19 cellular contexts compared by ENCODE assay signal in the genomic region with DNA sequence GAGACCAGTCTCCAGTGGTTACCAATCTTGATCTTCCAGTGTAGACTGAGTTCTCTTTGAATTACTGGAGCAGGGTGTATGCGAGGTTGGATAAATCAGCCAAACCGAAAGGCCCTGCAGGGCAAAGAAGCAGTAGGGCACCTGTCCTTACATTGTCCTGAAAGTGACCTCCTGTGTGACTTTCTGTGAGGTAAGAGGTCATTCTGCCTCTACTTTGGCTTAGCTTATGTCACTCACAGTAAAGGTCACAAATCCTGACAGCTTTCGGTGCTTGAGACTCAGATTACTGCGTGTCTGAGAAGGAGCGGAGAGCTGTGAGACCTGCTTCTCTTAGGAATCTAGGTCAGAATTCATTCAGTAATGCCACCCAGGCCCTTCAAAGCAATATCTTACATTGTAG.
DNase-seq lines count a peak whose midpoint lies in the region; ATAC-seq, FAIRE-seq and TF ChIP-seq lines count a peak whose summit lies in the region.
"Had no signal": no experiment of that assay in that cellular context is flagged by ENCODE, and none has a peak within 500 bp of the region (broad histone marks: within the 10 kb centered on the region; RNA-seq: fewer than 3 reads in every experiment).

No MANE protein-coding gene starts in this region.

- POLR2A ChIA-PET in HEK293T (lab: Yijun Ruan, JAX) = no interaction called here

- H2AFZ ChIP-seq in hepatocyte (no peak overlapping the region), neuronal stem cell (ENCODE audit: low read length) (peak overlapping the region; percentile 82)
- H2AFZ ChIP-seq: GM23338 had no signal

- H3K4me3 ChIP-seq in right atrium auricular region = no peak overlapping the region
- no peak overlapping the region for H3K4me3 ChIP-seq in hepatocyte
- no peak overlapping the region for H3K4me3 ChIP-seq in neuronal stem cell (ENCODE audit: low read length in 2 of 2)
- no peak overlapping the region for H3K4me3 ChIP-seq in kidney (ENCODE audit: low read length in 2 of 2)
- H3K4me3 ChIP-seq: GM23338, SJCRH30 had no signal

- no peak overlapping the region for H2BK12ac ChIP-seq in neuronal stem cell (ENCODE audit: low read length)

- 86% methylated on average over 5 of the region's 5 CpGs for WGBS in hepatocyte (ENCODE audit: low lambda C conversion rate, missing lambda C conversion rate)
- WGBS in neuronal stem cell (ENCODE audit: extremely low coverage in 2 of 2, insufficient read length in 2 of 2, insufficient replicate concordance in 1 of 2), 2 donors = no CpG with 5 or more reads among the region's 5 CpGs

- no peaks in the 10 kb centered on the region for H3K4me1 ChIP-seq in right atrium auricular region
- no peaks in the 10 kb centered on the region for H3K4me1 ChIP-seq in hepatocyte (ENCODE audit: insufficient read depth)
- peaks cover 2 to 5% of the 10 kb centered on the region in 2 donors for H3K4me1 ChIP-seq in neuronal stem cell (ENCODE audit: control insufficient read depth in 2 of 2, insufficient read depth in 1 of 2, low read depth in 1 of 2, low read length in 2 of 2)
- H3K4me1 ChIP-seq in kidney (ENCODE audit: control insufficient read depth in 1 of 2, insufficient read depth in 1 of 2, low read depth in 1 of 2, low read length in 2 of 2) = no peaks in the 10 kb centered on the region
- H3K4me1 ChIP-seq: SJCRH30 had no signal

- H3K9me2 ChIP-seq in hepatocyte (replicated peaks; ENCODE audit: insufficient read depth) = no peaks in the 10 kb centered on the region

- no peaks in the 10 kb centered on the region for H4K20me1 ChIP-seq in hepatocyte (ENCODE audit: insufficient read depth, poor library complexity, severe bottlenecking)

- DNase-seq in Right ventricle myocardium superior = no peak
- DNase-seq in right atrium auricular region (ENCODE audit: low spot score) = no peak
- DNase-seq in HEK293T (ENCODE audit: extremely low spot score) = no peak
- DNase-seq in hepatocyte (ENCODE audit: low spot score) = peak; percentile 3
- no peak for DNase-seq in neuronal stem cell (ENCODE audit: low spot score)
- DNase-seq in kidney = no peak
- no peak for DNase-seq in stimulated activated CD4-positive, alpha-beta T cell treated with anti-CD3 and anti-CD28 coated beads, Interleukin-4, amount 100 ng/mL, for 24 hours
- DNase-seq in NCI-H1436 (lab: John Stamatoyannopoulos, UW) = no peak
- DNase-seq: GF-D8, MV-4-11, NCI-H1105 treated with DMSO at 0.1 percent for 48 hours, NCI-H1694, NCI-H2081, NCI-H748 treated with DMSO at 0.1 percent for 48 hours, SJCRH30 had no signal

- H3K9ac ChIP-seq in neuronal stem cell (ENCODE audit: low read depth, low read length, poor library complexity) (no peak overlapping the region), kidney (ENCODE audit: low read length in 2 of 2) (no peak overlapping the region)

- no peak overlapping the region for H3K18ac ChIP-seq in neuronal stem cell (ENCODE audit: low read length)

- TF ChIP-seq CTCF in right atrium auricular region (IDR thresholded peaks at IDR 0.05) = no peak
- TF ChIP-seq CTCF in hepatocyte (IDR thresholded peaks at IDR 0.05; ENCODE audit: poor library complexity) = no peak
- no peak for TF ChIP-seq CTCF in kidney (IDR thresholded peaks at IDR 0.05; ENCODE audit: borderline replicate concordance, extremely low read depth, insufficient read depth)

- no peak overlapping the region for H2BK15ac ChIP-seq in neuronal stem cell (ENCODE audit: low read length)

- no peak overlapping the region for H2BK120ac ChIP-seq in neuronal stem cell (ENCODE audit: low read depth, low read length)

- H3K4me2 ChIP-seq in hepatocyte (no peak overlapping the region), neuronal stem cell (ENCODE audit: insufficient read depth, low read length, poor library complexity, severe bottlenecking) (no peak overlapping the region)
- H3K4me2 ChIP-seq: GM23338 had no signal

- intact Hi-C loops in Right ventricle myocardium superior (cut with DNase I) (no loop called here), kidney (cut with DNase I) (no loop called here)

- H2AK5ac ChIP-seq in neuronal stem cell (ENCODE audit: low read depth, low read length) = no peak overlapping the region

- H3K27me3 ChIP-seq in right atrium auricular region (no peaks in the 10 kb centered on the region), hepatocyte (no peaks in the 10 kb centered on the region), neuronal stem cell (ENCODE audit: control insufficient read depth in 3 of 3, insufficient read depth in 3 of 3, low read depth in 1 of 3, low read length in 3 of 3) (no peaks in the 10 kb centered on the region)
- H3K27me3 ChIP-seq: SJCRH30 had no signal

- H3K27ac ChIP-seq in right atrium auricular region (no peak overlapping the region), hepatocyte (no peak overlapping the region), neuronal stem cell (replicated peaks; ENCODE audit: low read length) (no peak overlapping the region), kidney (ENCODE audit: low read depth in 2 of 2, low read length in 2 of 2) (no peak overlapping the region)
- H3K27ac ChIP-seq: C4-2B, SJCRH30 had no signal

- no peaks in the 10 kb centered on the region for H3K79me2 ChIP-seq in hepatocyte

- H4K8ac ChIP-seq in neuronal stem cell (ENCODE audit: low read depth, low read length) = no peak overlapping the region

- no peak for FAIRE-seq in kidney (lab: Jason Lieb, UNC)

- no peaks in the 10 kb centered on the region for H3K9me3 ChIP-seq in right atrium auricular region
- no peaks in the 10 kb centered on the region for H3K9me3 ChIP-seq in hepatocyte (ENCODE audit: low read depth)
- H3K9me3 ChIP-seq in neuronal stem cell (replicated peaks in 1 of 2; ENCODE audit: control insufficient read depth in 2 of 2, insufficient read depth in 1 of 2, low read depth in 1 of 2, low read length in 2 of 2) = no peaks in the 10 kb centered on the region
- H3K9me3 ChIP-seq in kidney (ENCODE audit: control insufficient read depth in 1 of 2, low read length in 2 of 2) = no peaks in the 10 kb centered on the region
- H3K9me3 ChIP-seq: SJCRH30 had no signal

- H3K14ac ChIP-seq in neuronal stem cell (ENCODE audit: low read length) = no peak overlapping the region

- no peak overlapping the region for H2BK5ac ChIP-seq in neuronal stem cell (ENCODE audit: low read length)

- ATAC-seq in Right ventricle myocardium superior (ENCODE audit: poor library complexity) = peak; percentile 59
- ATAC-seq: GM23338, HCT116, Panc1 had no signal

- H4K91ac ChIP-seq in neuronal stem cell (ENCODE audit: low read depth, low read length, poor library complexity) = no peak overlapping the region

- H3K79me1 ChIP-seq in neuronal stem cell (ENCODE audit: low read depth, low read length) = no peaks in the 10 kb centered on the region

- CTCF ChIA-PET in HEK293T (lab: Yijun Ruan, JAX) = no interaction called here

- no peak overlapping the region for H3K23ac ChIP-seq in neuronal stem cell (ENCODE audit: low read depth, low read length, poor library complexity)

- no peaks in the 10 kb centered on the region for H3K36me3 ChIP-seq in right atrium auricular region
- H3K36me3 ChIP-seq in hepatocyte (replicated peaks; ENCODE audit: insufficient read depth, low read depth) = no peaks in the 10 kb centered on the region
- no peaks in the 10 kb centered on the region for H3K36me3 ChIP-seq in neuronal stem cell (replicated peaks in 1 of 2; ENCODE audit: control insufficient read depth in 2 of 2, insufficient read depth in 2 of 2, low read length in 2 of 2)
- H3K36me3 ChIP-seq in kidney (ENCODE audit: control insufficient read depth in 1 of 2, insufficient read depth in 2 of 2, low read length in 2 of 2) = no peaks in the 10 kb centered on the region
- H3K36me3 ChIP-seq: SJCRH30 had no signal

- no peak overlapping the region for H3K4ac ChIP-seq in neuronal stem cell (ENCODE audit: low read length)

TF ChIP-seq in HEK293T, 16 proteins besides CTCF, POLR2A, EP300 and RAD21:
- TF ChIP-seq, protein P1, sequence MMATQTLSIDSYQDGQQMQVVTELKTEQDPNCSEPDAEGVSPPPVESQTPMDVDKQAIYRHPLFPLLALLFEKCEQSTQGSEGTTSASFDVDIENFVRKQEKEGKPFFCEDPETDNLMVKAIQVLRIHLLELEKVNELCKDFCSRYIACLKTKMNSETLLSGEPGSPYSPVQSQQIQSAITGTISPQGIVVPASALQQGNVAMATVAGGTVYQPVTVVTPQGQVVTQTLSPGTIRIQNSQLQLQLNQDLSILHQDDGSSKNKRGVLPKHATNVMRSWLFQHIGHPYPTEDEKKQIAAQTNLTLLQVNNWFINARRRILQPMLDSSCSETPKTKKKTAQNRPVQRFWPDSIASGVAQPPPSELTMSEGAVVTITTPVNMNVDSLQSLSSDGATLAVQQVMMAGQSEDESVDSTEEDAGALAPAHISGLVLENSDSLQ (IDR thresholded peaks at IDR 0.05) = peak; percentile 27; the same call in 1 of the 2 replicates
- TF ChIP-seq LEF1 (IDR thresholded peaks at IDR 0.05; ENCODE audit: borderline replicate concordance) = no peak
